ENCODE assay signal across 12 cellular contexts in the genomic region with DNA sequence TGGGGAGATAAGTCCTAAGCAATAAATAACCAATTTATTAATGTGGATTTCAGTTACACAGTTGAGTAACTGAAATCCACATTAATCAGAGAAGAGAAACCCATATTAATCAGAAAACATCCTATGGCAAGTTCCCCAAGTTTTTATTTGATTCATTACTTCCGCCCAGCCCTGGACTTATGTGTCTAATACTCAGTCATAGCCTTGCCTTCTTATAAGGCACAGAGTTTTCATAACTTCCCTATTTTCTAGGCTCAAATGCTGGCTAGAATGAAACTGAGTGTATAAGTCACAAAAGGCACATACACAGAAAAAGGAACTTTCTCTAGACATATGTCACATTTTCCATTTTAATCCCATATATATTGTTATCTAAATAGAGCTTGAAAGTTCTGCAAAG. TPM values are rescaled to one million over a fixed set of nuclear protein-coding genes. Genes with fewer than 3 reads are reported as not detected.
DNase-seq lines count a peak whose midpoint lies in the region; ATAC-seq and TF ChIP-seq lines count a peak whose summit lies in the region.
"Had no signal": no experiment of that assay in that cellular context is flagged by ENCODE, and none has a peak within 500 bp of the region (broad histone marks: within the 10 kb centered on the region; RNA-seq: fewer than 3 reads in every experiment).

No MANE protein-coding gene starts in this region.

- no peak overlapping the region for H3K27ac ChIP-seq in adrenal gland
- H3K27ac ChIP-seq: vagina had no signal

- no peak overlapping the region for H3K4me3 ChIP-seq in adrenal gland
- H3K4me3 ChIP-seq: K562, vagina had no signal

- H3K36me3 ChIP-seq in adrenal gland (replicated peaks in 1 of 2): peaks cover 0 to 12% of the 10 kb centered on the region in 2 donors
- H3K36me3 ChIP-seq: vagina had no signal

- H3K9me3 ChIP-seq in T-helper 17 cell (ENCODE audit: control insufficient read depth, low read length, poor library complexity, severe bottlenecking) (no peaks in the 10 kb centered on the region), adrenal gland (replicated peaks in 1 of 3) (no peaks in the 10 kb centered on the region)
- H3K9me3 ChIP-seq: vagina had no signal

- no peaks in the 10 kb centered on the region for H3K27me3 Mint-ChIP-seq in T-helper 17 cell

- H3K4me1 ChIP-seq in adrenal gland (replicated peaks in 1 of 2): no peaks in the 10 kb centered on the region
- H3K4me1 ChIP-seq: vagina had no signal

- TF ChIP-seq CTCF in adrenal gland (IDR thresholded peaks at IDR 0.05): no peak

- no peak overlapping the region for H3K4me3 Mint-ChIP-seq in T-helper 17 cell

- intact Hi-C loops in adrenal gland (cut with DNase I): no loop called here

- no peaks in the 10 kb centered on the region for H3K27me3 ChIP-seq in adrenal gland
- H3K27me3 ChIP-seq: vagina had no signal

- 72 to 88% (median 82%) methylated on average over 1 of the region's 1 CpG for WGBS in adrenal gland, 4 donors

- DNase-seq in AML-193 (lab: John Stamatoyannopoulos, UW) (peak; percentile 96), T-helper 17 cell (no peak), adrenal gland (no peak), DMS 273 treated with DMSO at 0.1 percent for 48 hours (lab: John Stamatoyannopoulos, UW) (no peak)
- DNase-seq in activated CD8-positive, alpha-beta memory T cell treated with anti-CD3 and anti-CD28 coated beads, Interleukin-2, amount 50 U/mL, for 48 hours: no peak
- DNase-seq: caudate nucleus, NCI-H526 had no signal

- ATAC-seq in GM18858 (IDR thresholded peaks at IDR 0.05; ENCODE audit: unreplicated experiment) (peak; percentile 76), HG03039 (IDR thresholded peaks at IDR 0.05; ENCODE audit: unreplicated experiment) (peak; percentile 58), T-helper 17 cell (peak; percentile 45), HG02938 (IDR thresholded peaks at IDR 0.05; ENCODE audit: unreplicated experiment) (no peak)
- ATAC-seq: K562 had no signal

- H3K36me3 Mint-ChIP-seq in T-helper 17 cell (ENCODE audit: low read depth): peaks cover 17% of the 10 kb centered on the region

- H3K4me1 Mint-ChIP-seq in T-helper 17 cell: peaks cover 50% of the 10 kb centered on the region

- TF ChIP-seq POLR2A in adrenal gland (IDR thresholded peaks at IDR 0.05): no peak

- H3K27ac Mint-ChIP-seq in T-helper 17 cell: no peak overlapping the region

RNA-seq across cellular contexts. Expression of a gene that starts 28.8 kb away (rescaled TPM):
- total RNA-seq in T-helper 17 cell: 100 to 1,000 TPM; 150 to 170 TPM
- 100 to 1,000 TPM in 2 of 8 donors, 10 to 100 TPM in 6; 56.5 to 108 (median 82.9) TPM for total RNA-seq in adrenal gland
- 10 to 100 TPM; 24.2 to 60.6 (median 37.6) TPM for polyA plus RNA-seq in adrenal gland

Comparison
In these comparisons a context has a peak if more than half of its experiments do, and no peak if none do; other contexts are left out.
1. DNase-seq: peak in AML-193 (2 of 2); none in T-helper 17 cell (0 of 3), adrenal gland (0 of 7), activated CD8-positive, alpha-beta memory T cell treated with anti-CD3 and anti-CD28 coated beads, Interleukin-2, amount 50 U/mL, for 48 hours (single experiment) and DMS 273 treated with DMSO at 0.1 percent for 48 hours (single experiment).